8 cellular contexts compared by ENCODE assay signal in the genomic region with DNA sequence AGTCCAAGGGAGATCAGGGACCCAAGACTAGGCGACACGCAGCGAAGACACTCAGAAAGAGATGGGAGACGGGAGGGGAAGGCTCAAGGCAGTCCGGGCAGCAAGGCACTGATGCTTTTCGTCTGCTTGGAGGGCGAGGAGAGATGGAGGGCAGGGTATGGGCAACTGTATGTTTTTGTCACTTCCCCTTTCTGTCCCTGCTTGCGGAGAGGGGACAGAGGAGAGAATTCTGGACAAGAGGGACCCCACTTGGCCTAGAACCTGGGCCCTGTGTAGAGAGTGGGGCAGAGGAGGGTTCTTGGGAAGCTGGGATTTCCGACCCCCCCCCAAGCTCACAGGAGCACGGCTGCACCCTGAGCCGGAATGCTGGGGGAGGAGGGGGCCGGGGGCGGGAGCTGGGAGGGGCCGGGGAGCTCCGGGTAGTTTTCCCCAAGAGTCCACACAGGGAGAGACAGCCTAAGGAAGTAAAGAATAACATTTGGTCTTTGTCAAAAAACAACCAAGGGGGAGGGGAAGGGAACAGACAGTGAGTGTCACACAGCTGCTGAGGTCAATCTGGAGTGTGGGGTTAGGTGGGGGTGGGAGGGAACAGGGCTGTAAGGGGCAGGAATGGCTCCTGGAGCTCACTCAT. TPM values are rescaled to one million over a fixed set of nuclear protein-coding genes. Genes with fewer than 3 reads are reported as not detected.
DNase-seq lines count a peak whose midpoint lies in the region; ATAC-seq and TF ChIP-seq lines count a peak whose summit lies in the region.

No MANE protein-coding gene starts in this region.

- TF ChIP-seq EP300 in neural cell (conservative IDR thresholded peaks at IDR 0.05; ENCODE audit: poor library complexity, severe bottlenecking) = no peak

- H3K4me3 ChIP-seq in DOHH2 (ENCODE audit: low read length) = peak overlapping the region; percentile 78
- H3K4me3 ChIP-seq in NT2/D1 (ENCODE audit: insufficient read length, low read depth) = peak overlapping the region; percentile 86
- peak overlapping the region; percentile 89 to 94 for H3K4me3 ChIP-seq in duodenal mucosa (ENCODE audit: low read depth in 1 of 2, low read length in 2 of 2)
- H3K4me3 ChIP-seq in neural cell (ENCODE audit: low read length) = peak overlapping the region; percentile 99

- TF ChIP-seq RAD21 in neural cell (conservative IDR thresholded peaks at IDR 0.05) = no peak

- H3K79me2 ChIP-seq in DOHH2 (ENCODE audit: control insufficient read depth, low read length) (peaks cover 33% of the 10 kb centered on the region), neural cell (replicated peaks; ENCODE audit: insufficient read depth, low read length) (peaks cover 17% of the 10 kb centered on the region)

- H3K4me1 ChIP-seq in DOHH2 (ENCODE audit: control insufficient read depth, low read length) (peaks cover 36% of the 10 kb centered on the region), NT2/D1 (ENCODE audit: insufficient read depth, insufficient read length) (peaks cover 18% of the 10 kb centered on the region), duodenal mucosa (ENCODE audit: control insufficient read depth in 1 of 2, insufficient read depth in 2 of 2, low read length in 2 of 2) (peaks cover 27 to 29% of the 10 kb centered on the region in 2 donors)

- H3K9me3 ChIP-seq in DOHH2 (ENCODE audit: control insufficient read depth, insufficient read depth, low read length) (no peaks in the 10 kb centered on the region), NT2/D1 (ENCODE audit: insufficient read depth, low read length) (no peaks in the 10 kb centered on the region), duodenal mucosa (ENCODE audit: control insufficient read depth in 1 of 2, low read length in 2 of 2) (no peaks in the 10 kb centered on the region), neural cell (ENCODE audit: low read length) (no peaks in the 10 kb centered on the region)

- H3K27me3 ChIP-seq in DOHH2 (ENCODE audit: control insufficient read depth, low read length) (no peaks in the 10 kb centered on the region), NT2/D1 (ENCODE audit: insufficient read depth, insufficient read length) (no peaks in the 10 kb centered on the region), duodenal mucosa (ENCODE audit: control insufficient read depth in 1 of 2, insufficient read depth in 2 of 2, low read length in 2 of 2) (no peaks in the 10 kb centered on the region), neural cell (ENCODE audit: insufficient read depth, low read depth, low read length) (no peaks in the 10 kb centered on the region)

- H3K27ac ChIP-seq in DOHH2 (ENCODE audit: low read depth, low read length) (peak overlapping the region; percentile 93), duodenal mucosa (ENCODE audit: low read depth, low read length) (peak overlapping the region; percentile 13), neural cell (ENCODE audit: low read length) (no peak overlapping the region)

- no peaks in the 10 kb centered on the region for H3K9me2 ChIP-seq in DOHH2 (replicated peaks; ENCODE audit: control insufficient read depth, low read length)
- no peaks in the 10 kb centered on the region for H3K9me2 ChIP-seq in neural cell (ENCODE audit: insufficient read depth, low read length)

- no peak for DNase-seq in NT2/D1 (ENCODE audit: low read depth, low spot score)
- no peak for DNase-seq in cortex of kidney (lab: John Stamatoyannopoulos, UW)

- no peak overlapping the region for H2AFZ ChIP-seq in neural cell (ENCODE audit: low read depth, low read length)

- TF ChIP-seq CTCF in DOHH2 (IDR thresholded peaks at IDR 0.05; ENCODE audit: low read depth, low read length, poor library complexity, severe bottlenecking) (no peak), neural cell (IDR thresholded peaks at IDR 0.05; ENCODE audit: poor library complexity, severe bottlenecking) (no peak)

- no peak for ATAC-seq in HG02588 (IDR thresholded peaks at IDR 0.05; ENCODE audit: unreplicated experiment)
- no peak for ATAC-seq in GM18909 (IDR thresholded peaks at IDR 0.05; ENCODE audit: poor library complexity, unreplicated experiment)
- no peak for ATAC-seq in GM18868 (IDR thresholded peaks at IDR 0.05; ENCODE audit: unreplicated experiment)

- H3K9ac ChIP-seq in NT2/D1 (ENCODE audit: insufficient read length, low read depth) = peak overlapping the region; percentile 93
- peak overlapping the region; percentile 70 to 91 for H3K9ac ChIP-seq in duodenal mucosa (ENCODE audit: low read depth in 1 of 2, low read length in 2 of 2)
- peak overlapping the region; percentile 96 for H3K9ac ChIP-seq in neural cell (ENCODE audit: low read length)

- peaks cover 5% of the 10 kb centered on the region; the same call in 1 of the 2 replicates for H4K20me1 ChIP-seq in DOHH2 (ENCODE audit: control insufficient read depth, insufficient read depth, low read depth, low read length)
- H4K20me1 ChIP-seq in neural cell (ENCODE audit: insufficient read depth) = no peaks in the 10 kb centered on the region

- peaks cover 45% of the 10 kb centered on the region for H3K36me3 ChIP-seq in DOHH2 (ENCODE audit: control insufficient read depth, low read length)
- peaks cover 34% of the 10 kb centered on the region for H3K36me3 ChIP-seq in NT2/D1 (ENCODE audit: insufficient read depth, insufficient read length, low read length)
- H3K36me3 ChIP-seq in duodenal mucosa (ENCODE audit: control insufficient read depth in 1 of 2, insufficient read depth in 2 of 2, low read length in 2 of 2) = peaks cover 25 to 32% of the 10 kb centered on the region in 2 donors
- H3K36me3 ChIP-seq in neural cell (ENCODE audit: insufficient read depth, low read length) = no peaks in the 10 kb centered on the region

- H3F3A ChIP-seq in DOHH2 (ENCODE audit: control insufficient read depth, insufficient read depth) (peaks cover 18% of the 10 kb centered on the region), neural cell (ENCODE audit: insufficient read depth, low read length, poor library complexity, severe bottlenecking) (no peaks in the 10 kb centered on the region)

- H3K4me2 ChIP-seq in DOHH2 (ENCODE audit: low read length) = peak overlapping the region; percentile 87
- no peak overlapping the region for H3K4me2 ChIP-seq in neural cell (ENCODE audit: low read length)

TF ChIP-seq in neural cell, 6 proteins besides CTCF, POLR2A, EP300 and RAD21:
- no peak for TF ChIP-seq TAF1 (IDR thresholded peaks at IDR 0.05; ENCODE audit: low read depth)
- TF ChIP-seq EZH2 (IDR thresholded peaks at IDR 0.05; ENCODE audit: borderline replicate concordance, insufficient read depth, low read length, poor library complexity, severe bottlenecking) = no peak
- TF ChIP-seq, protein P1, sequence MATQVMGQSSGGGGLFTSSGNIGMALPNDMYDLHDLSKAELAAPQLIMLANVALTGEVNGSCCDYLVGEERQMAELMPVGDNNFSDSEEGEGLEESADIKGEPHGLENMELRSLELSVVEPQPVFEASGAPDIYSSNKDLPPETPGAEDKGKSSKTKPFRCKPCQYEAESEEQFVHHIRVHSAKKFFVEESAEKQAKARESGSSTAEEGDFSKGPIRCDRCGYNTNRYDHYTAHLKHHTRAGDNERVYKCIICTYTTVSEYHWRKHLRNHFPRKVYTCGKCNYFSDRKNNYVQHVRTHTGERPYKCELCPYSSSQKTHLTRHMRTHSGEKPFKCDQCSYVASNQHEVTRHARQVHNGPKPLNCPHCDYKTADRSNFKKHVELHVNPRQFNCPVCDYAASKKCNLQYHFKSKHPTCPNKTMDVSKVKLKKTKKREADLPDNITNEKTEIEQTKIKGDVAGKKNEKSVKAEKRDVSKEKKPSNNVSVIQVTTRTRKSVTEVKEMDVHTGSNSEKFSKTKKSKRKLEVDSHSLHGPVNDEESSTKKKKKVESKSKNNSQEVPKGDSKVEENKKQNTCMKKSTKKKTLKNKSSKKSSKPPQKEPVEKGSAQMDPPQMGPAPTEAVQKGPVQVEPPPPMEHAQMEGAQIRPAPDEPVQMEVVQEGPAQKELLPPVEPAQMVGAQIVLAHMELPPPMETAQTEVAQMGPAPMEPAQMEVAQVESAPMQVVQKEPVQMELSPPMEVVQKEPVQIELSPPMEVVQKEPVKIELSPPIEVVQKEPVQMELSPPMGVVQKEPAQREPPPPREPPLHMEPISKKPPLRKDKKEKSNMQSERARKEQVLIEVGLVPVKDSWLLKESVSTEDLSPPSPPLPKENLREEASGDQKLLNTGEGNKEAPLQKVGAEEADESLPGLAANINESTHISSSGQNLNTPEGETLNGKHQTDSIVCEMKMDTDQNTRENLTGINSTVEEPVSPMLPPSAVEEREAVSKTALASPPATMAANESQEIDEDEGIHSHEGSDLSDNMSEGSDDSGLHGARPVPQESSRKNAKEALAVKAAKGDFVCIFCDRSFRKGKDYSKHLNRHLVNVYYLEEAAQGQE (IDR thresholded peaks at IDR 0.05; ENCODE audit: borderline replicate concordance) = no peak
- TF ChIP-seq POLR2AphosphoS5 (IDR thresholded peaks at IDR 0.05) = no peak
- TF ChIP-seq SMC3 (conservative IDR thresholded peaks at IDR 0.05; ENCODE audit: poor library complexity) = no peak
- no peak for TF ChIP-seq MXI1 (conservative IDR thresholded peaks at IDR 0.05; ENCODE audit: poor library complexity, severe bottlenecking)

RNA-seq across cellular contexts. Expression of gene LRCH4, which starts 1.8 kb away (rescaled TPM):
- 17.2 and 25.1 TPM in 2 replicates for polyA plus RNA-seq in neural cell
- polyA minus RNA-seq in neural cell = 20.1 and 24.3 TPM in 2 replicates

RNA-seq across cellular contexts. Expression of gene FBXO24, which starts 2.0 kb away (rescaled TPM):
- 0.52 and 1.5 TPM in 2 replicates for polyA plus RNA-seq in neural cell
- 0.69 and 0.73 TPM in 2 replicates for polyA minus RNA-seq in neural cell

RNA-seq across cellular contexts. Expression of gene SAP25, which starts 10.5 kb away (rescaled TPM):
- polyA plus RNA-seq in neural cell = 0.46 and 0.52 TPM in 2 replicates
- polyA minus RNA-seq in neural cell = not detected in 2 replicates

RNA-seq across cellular contexts. Expression of gene PCOLCE, which starts 18.0 kb away (rescaled TPM):
- polyA plus RNA-seq in neural cell = 0.48 and 2.0 TPM in 2 replicates
- 1.2 TPM in 1 of 2 replicates, not detected in the other for polyA minus RNA-seq in neural cell

RNA-seq across cellular contexts. Expression of gene MOSPD3, which starts 28.2 kb away (rescaled TPM):
- polyA plus RNA-seq in neural cell = 26.5 and 27.9 TPM in 2 replicates
- 14.4 and 19.1 TPM in 2 replicates for polyA minus RNA-seq in neural cell
